ENCODE assay signal across 17 cellular contexts in the genomic region with DNA sequence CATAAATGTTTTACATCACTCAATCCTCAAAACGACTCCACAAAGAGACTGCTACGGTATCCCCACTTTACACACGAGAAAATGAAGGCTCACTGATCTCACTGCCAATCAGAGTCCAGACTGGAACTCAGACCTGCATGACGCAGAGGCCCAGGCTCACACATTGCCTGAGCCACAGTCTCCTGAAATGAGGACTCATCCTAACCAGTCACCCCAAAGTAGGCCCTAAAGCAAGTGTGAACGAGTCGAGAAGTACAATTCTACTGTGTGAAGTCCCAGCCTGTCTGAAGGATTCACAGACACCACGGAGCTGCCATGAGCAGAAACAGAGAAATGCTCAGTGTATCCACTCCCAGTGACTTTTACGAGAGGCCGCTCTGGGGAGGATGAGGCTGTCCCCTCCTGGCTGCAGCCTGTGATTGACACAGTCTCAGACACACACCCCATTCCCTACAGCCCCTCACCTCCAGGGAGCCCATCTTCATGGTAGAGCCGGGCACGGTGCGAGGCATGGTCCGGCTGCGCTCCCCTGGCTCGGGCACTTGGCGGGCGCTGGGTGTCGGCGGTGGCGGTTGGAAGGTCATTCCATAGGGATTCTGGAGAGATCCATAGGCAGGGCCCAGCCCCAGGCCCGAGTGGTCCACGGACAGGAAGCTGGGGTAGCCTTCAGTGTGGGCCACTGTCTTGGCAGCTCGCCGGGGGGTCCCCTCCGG. TPM values are rescaled to one million over a fixed set of nuclear protein-coding genes. Genes with fewer than 3 reads are reported as not detected.
"Had no signal": no experiment of that assay in that cellular context is flagged by ENCODE, and none has a peak within 500 bp of the region (broad histone marks: within the 10 kb centered on the region; RNA-seq: fewer than 3 reads in every experiment).

No MANE protein-coding gene starts in this region.

- ATAC-seq: effector memory CD8-positive, alpha-beta T cell; stimulated activated naive B cell treated with anti-CD40 and anti-IgM and Interleukin-4, amounts not matched to agents 10 μg/mL and 1 μg/mL and 100 μg/mL, for 72 hours; stimulated activated naive CD8-positive, alpha-beta T cell treated with anti-CD3 and anti-CD28 coated beads, Interleukin-15, amount 100 ng/mL, for 72 hours had no signal

- H3K27ac ChIP-seq: esophagus squamous epithelium, left ventricle myocardium inferior, sigmoid colon, skin epidermis had no signal

- FAIRE-seq: keratinocyte, urothelium cell line had no signal

- H3K4me1 ChIP-seq: left ventricle myocardium inferior had no signal

- H3K4me3 ChIP-seq: esophagus squamous epithelium, left ventricle myocardium inferior, lung, sigmoid colon, skin epidermis had no signal

- DNase-seq: effector memory CD8-positive, alpha-beta T cell; esophagus squamous epithelium; foreskin fibroblast; immature natural killer cell; left ventricle myocardium inferior; mesendoderm; naive B cell; sigmoid colon; stimulated activated CD4-positive, alpha-beta T cell treated with anti-CD3 and anti-CD28 coated beads, Interleukin-2, amount 100 ng/mL, for 24 hours; stimulated activated CD4-positive, alpha-beta T cell treated with anti-CD3 and anti-CD28 coated beads, Interleukin-4, amount 100 ng/mL, for 4 hours; stimulated activated naive B cell treated with anti-CD40 and anti-IgM and Interleukin-4, amounts not matched to agents 10 μg/mL and 1 μg/mL and 100 μg/mL, for 72 hours; stimulated activated naive CD8-positive, alpha-beta T cell treated with anti-CD3 and anti-CD28 coated beads, Interleukin-15, amount 100 ng/mL, for 72 hours; trophoblast cell had no signal

- H3K36me3 ChIP-seq: esophagus squamous epithelium, left ventricle myocardium inferior, sigmoid colon had no signal

- H3K27me3 ChIP-seq: esophagus squamous epithelium, sigmoid colon had no signal

- H3K9me3 ChIP-seq: esophagus squamous epithelium, left ventricle myocardium inferior, sigmoid colon had no signal

RNA-seq across cellular contexts. Expression of gene COL16A1, which starts 26.7 kb away (rescaled TPM):
- polyA plus RNA-seq: immature natural killer cell had no signal
